ENCODE assay signal across 15 cellular contexts in the genomic region with DNA sequence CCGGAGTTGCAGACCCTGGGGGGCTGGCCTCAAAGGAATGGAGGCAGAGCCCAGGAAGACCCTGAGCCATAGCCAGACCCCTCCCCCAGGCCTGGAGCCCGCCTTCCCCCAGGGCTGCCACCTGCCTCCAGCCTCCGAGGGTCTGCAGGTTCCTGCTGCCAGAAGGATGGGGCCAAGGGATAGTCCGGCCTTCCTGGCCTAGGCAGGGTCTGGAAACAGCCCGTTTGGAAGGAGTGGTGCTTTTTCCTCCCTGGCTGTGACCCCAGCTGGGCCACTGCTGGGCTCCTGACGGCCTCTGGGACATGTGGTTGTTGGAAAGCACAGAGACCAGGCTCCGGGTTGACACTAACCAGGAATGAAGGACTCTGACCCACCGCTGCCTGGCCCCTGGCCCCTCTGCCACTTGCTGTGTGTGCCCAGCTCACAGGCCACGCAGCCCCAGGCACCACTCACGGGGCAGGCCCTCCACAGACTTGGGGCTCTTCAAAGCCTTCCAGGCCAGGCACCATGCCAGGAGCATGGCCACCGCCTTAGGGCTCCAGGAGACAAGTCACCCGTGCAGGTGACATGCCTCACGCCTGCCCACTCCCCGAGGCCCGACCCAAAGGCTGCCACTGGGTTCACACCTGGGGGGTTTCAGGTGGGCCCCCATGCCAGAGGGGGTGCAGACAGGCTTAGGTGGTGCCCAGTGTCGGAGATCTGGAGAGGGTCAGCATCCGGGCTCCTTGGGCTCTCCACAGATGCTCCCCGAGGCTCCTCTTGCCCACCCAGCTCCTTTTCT. TPM values are rescaled to one million over a fixed set of nuclear protein-coding genes. Genes with fewer than 3 reads are reported as not detected.
DNase-seq lines count a peak whose midpoint lies in the region; ATAC-seq and TF ChIP-seq lines count a peak whose summit lies in the region.
"Had no signal": no experiment of that assay in that cellular context is flagged by ENCODE, and none has a peak within 500 bp of the region (broad histone marks: within the 10 kb centered on the region; RNA-seq: fewer than 3 reads in every experiment).

No MANE protein-coding gene starts in this region.

- no peak overlapping the region; the same call in 1 of the 2 replicates for H2BK20ac ChIP-seq in IMR-90 (ENCODE audit: low read depth, low read length)

- peak overlapping the region; percentile 53 for H2AFZ ChIP-seq in IMR-90 (replicated peaks; ENCODE audit: low read length, poor library complexity)

- WGBS in IMR-90 (ENCODE audit: extremely low coverage in 2 of 2, insufficient read length in 1 of 2), 2 experiments: 72% methylated on average over 10 of the region's 18 CpGs; no CpG with 5 or more reads in 1 of the 2 experiments
- WGBS in adrenal gland, 4 donors: 32 to 82% (median 80%) methylated on average over 3 to 18 of the region's 18 CpGs
- WGBS in liver: 63% methylated on average over 18 of the region's 18 CpGs
- WGBS in thyroid gland, 2 donors: 57 to 100% methylated on average over 1 to 6 of the region's 18 CpGs

- TF ChIP-seq POLR2A in IMR-90 (IDR thresholded peaks at IDR 0.05; ENCODE audit: low read depth, low read length) (no peak), adrenal gland (IDR thresholded peaks at IDR 0.05) (no peak), thyroid gland (IDR thresholded peaks at IDR 0.05) (no peak)

- peaks cover 13% of the 10 kb centered on the region; the same call in 1 of the 2 replicates for H3K9me1 ChIP-seq in IMR-90 (ENCODE audit: insufficient read depth, low read length)

- intact Hi-C loops in IMR-90 (cut with micrococcal nuclease): no loop called here
- intact Hi-C loops in adrenal gland (cut with DNase I): loop anchor here in 1 of 2 donors (10.0 kb wide), 1 partner anchor 356 kb away; no protein-coding TSS in a partner anchor
- intact Hi-C loops in thyroid gland (cut with DNase I): no loop called here

- DNase-seq in IMR-90 (no peak), adrenal gland (no peak), thyroid gland (peak; percentile 90)
- DNase-seq: activated CD4-positive, alpha-beta T cell treated with anti-CD3 and anti-CD28 coated beads, Interleukin-2, amount 50 U/mL, for 48 hours; H7; stimulated activated CD4-positive, alpha-beta T cell treated with anti-CD3 and anti-CD28 coated beads, Interleukin-2, amount 100 ng/mL, for 48 hours; stimulated activated CD8-positive, alpha-beta memory T cell treated with anti-CD3 and anti-CD28 coated beads, Interleukin-4, amount 100 ng/mL, for 48 hours had no signal

- H3K18ac ChIP-seq in IMR-90 (ENCODE audit: low read depth, low read length): no peak overlapping the region

- H3K4me3 ChIP-seq in IMR-90 (ENCODE audit: insufficient read depth, low read depth, low read length): no peak overlapping the region
- H3K4me3 ChIP-seq in adrenal gland: no peak overlapping the region
- no peak overlapping the region for H3K4me3 ChIP-seq in liver (ENCODE audit: low read depth in 1 of 3, low read length in 3 of 3)
- H3K4me3 ChIP-seq in thyroid gland (replicated peaks in 1 of 3): no peak overlapping the region
- H3K4me3 ChIP-seq: SK-N-MC had no signal

- H4K8ac ChIP-seq in IMR-90 (ENCODE audit: low read depth in 2 of 2, low read length in 2 of 2): 0 out of 4 replicates have a peak overlapping the region, but pooled peaks of 1 of the 2 experiments have one; percentile 19

- H4K91ac ChIP-seq in IMR-90 (ENCODE audit: insufficient read depth, low read depth, low read length): no peak overlapping the region; the same call in 1 of the 2 replicates

- H2AK5ac ChIP-seq in IMR-90 (ENCODE audit: low read depth, low read length): peak overlapping the region; percentile 58; the same call in 1 of the 2 replicates

- H3K4ac ChIP-seq in IMR-90 (ENCODE audit: low read depth, low read length): peak overlapping the region; percentile 28; the same call in 1 of the 2 replicates

- TF ChIP-seq CTCF in IMR-90 (conservative IDR thresholded peaks at IDR 0.05; ENCODE audit: low read depth, low read length) (no peak), adrenal gland (IDR thresholded peaks at IDR 0.05) (no peak), liver (IDR thresholded peaks at IDR 0.05; ENCODE audit: low read depth, low read length, missing input control) (no peak), thyroid gland (IDR thresholded peaks at IDR 0.05) (no peak)

- POLR2A ChIA-PET in IMR-90 (lab: Charles Lee; ENCODE audit: unreplicated experiment): interaction anchor here (0.5 kb wide), 1 partner anchor 9 kb away, joined by 3 read pairs; no protein-coding TSS in a partner anchor

- peaks cover 12% of the 10 kb centered on the region for H4K20me1 ChIP-seq in IMR-90 (ENCODE audit: insufficient read depth, low read length)

- ATAC-seq in IMR-90 (ENCODE audit: low read depth) (no peak), GM19463 (IDR thresholded peaks at IDR 0.05; ENCODE audit: unreplicated experiment) (no peak), HG02642 (IDR thresholded peaks at IDR 0.05; ENCODE audit: poor library complexity, unreplicated experiment) (no peak), HG03432 (IDR thresholded peaks at IDR 0.05; ENCODE audit: unreplicated experiment) (no peak)
- ATAC-seq: natural killer cell treated with Interleukin-12 subunit alpha and Interleukin-12 subunit beta and Interleukin-15 and Interleukin-18, amount 100 ng/mL, for 72 hours had no signal

- in situ Hi-C loops in IMR-90 (cut with MboI; ENCODE audit: low sequenced_read_pairs): no loop called here

- CTCF ChIA-PET in IMR-90 (lab: Yijun Ruan, JAX): interaction anchor here (0.6 kb wide), 1 partner anchor 69 kb away, joined by 3 read pairs; a partner anchor contains a TSS

- H3K9ac ChIP-seq in IMR-90 (ENCODE audit: low read depth, low read length): no peak overlapping the region
- H3K9ac ChIP-seq in liver (ENCODE audit: low read depth in 1 of 2, low read length in 2 of 2): no peak overlapping the region

- H2AK9ac ChIP-seq in IMR-90 (replicated peaks; ENCODE audit: low read depth, low read length, poor library complexity): peak overlapping the region; percentile 88

- H3K4me1 ChIP-seq in IMR-90 (ENCODE audit: control insufficient read depth, insufficient read depth, low read length) (peaks cover 49% of the 10 kb centered on the region), adrenal gland (replicated peaks in 1 of 2) (peaks cover 42 to 44% of the 10 kb centered on the region in 2 donors), liver (ENCODE audit: control insufficient read depth in 4 of 4, insufficient read depth in 4 of 4, low read length in 3 of 4) (peaks cover 34 to 67% (median 44%) of the 10 kb centered on the region in 4 donors), thyroid gland (peaks cover 45 to 67% of the 10 kb centered on the region in 2 donors)

- H3K79me1 ChIP-seq in IMR-90 (ENCODE audit: low read depth in 1 of 2, low read length in 2 of 2): no peaks in the 10 kb centered on the region

- no peaks in the 10 kb centered on the region for H3K36me3 ChIP-seq in IMR-90 (ENCODE audit: control insufficient read depth, insufficient read depth, low read length)
- H3K36me3 ChIP-seq in adrenal gland (replicated peaks in 1 of 2): no peaks in the 10 kb centered on the region
- no peaks in the 10 kb centered on the region for H3K36me3 ChIP-seq in liver (ENCODE audit: control insufficient read depth in 4 of 4, insufficient read depth in 3 of 4, low read depth in 1 of 4, low read length in 3 of 4)
- H3K36me3 ChIP-seq in thyroid gland: no peaks in the 10 kb centered on the region

- H3K27me3 ChIP-seq in IMR-90 (ENCODE audit: control insufficient read depth, insufficient read depth, low read length): no peaks in the 10 kb centered on the region
- no peaks in the 10 kb centered on the region for H3K27me3 ChIP-seq in adrenal gland
- H3K27me3 ChIP-seq in liver (ENCODE audit: control insufficient read depth in 4 of 4, insufficient read depth in 4 of 4, low read length in 3 of 4): no peaks in the 10 kb centered on the region
- no peaks in the 10 kb centered on the region for H3K27me3 ChIP-seq in thyroid gland

- no peak overlapping the region for H2BK15ac ChIP-seq in IMR-90 (ENCODE audit: low read depth, low read length)

- no peak overlapping the region for H3K4me2 ChIP-seq in IMR-90 (ENCODE audit: low read depth, low read length)

- no peak overlapping the region for H4K5ac ChIP-seq in IMR-90 (ENCODE audit: low read depth, low read length)

- no TSS peak for BruUV-seq in IMR-90 (replicated peaks; lab: Mats Ljungman, UMichigan)

- H3K56ac ChIP-seq in IMR-90 (ENCODE audit: extremely low read depth, insufficient read depth, low read length): no peak overlapping the region

- dilution Hi-C loops in IMR-90 (cut with HindIII; ENCODE audit: low sequenced_read_pairs, unreplicated experiment): no loop called here

- no peak overlapping the region for H3K14ac ChIP-seq in IMR-90 (replicated peaks; ENCODE audit: low read depth, low read length)

- no peak overlapping the region for H3K23ac ChIP-seq in IMR-90 (ENCODE audit: low read depth, low read length)

- no peak overlapping the region for H2BK5ac ChIP-seq in IMR-90 (ENCODE audit: low read depth, low read length, poor library complexity, severe bottlenecking)

- TF ChIP-seq RAD21 in IMR-90 (IDR thresholded peaks at IDR 0.05; ENCODE audit: low read length): no peak
- TF ChIP-seq RAD21 in liver (IDR thresholded peaks at IDR 0.05): no peak

- no peak overlapping the region for H3K27ac ChIP-seq in IMR-90 (ENCODE audit: insufficient read depth, low read length)
- peak overlapping the region; percentile 41 to 94 (median 64) for H3K27ac ChIP-seq in adrenal gland
- peak overlapping the region; percentile 55 to 57 for H3K27ac ChIP-seq in liver (ENCODE audit: low read depth in 1 of 2, low read length in 2 of 2)
- peak overlapping the region in 2 of 3 donors; percentile 65 to 66 for H3K27ac ChIP-seq in thyroid gland
- H3K27ac ChIP-seq: epithelial cell of prostate, SK-N-MC had no signal

- H3K9me3 ChIP-seq in IMR-90 (ENCODE audit: control insufficient read depth, insufficient read depth, low read length): no peaks in the 10 kb centered on the region
- H3K9me3 ChIP-seq in adrenal gland (replicated peaks in 1 of 3): no peaks in the 10 kb centered on the region
- no peaks in the 10 kb centered on the region for H3K9me3 ChIP-seq in liver (ENCODE audit: control insufficient read depth in 4 of 4, low read length in 3 of 4)
- H3K9me3 ChIP-seq in thyroid gland: no peaks in the 10 kb centered on the region

- peak overlapping the region; percentile 29; the same call in 1 of the 2 replicates for H2BK120ac ChIP-seq in IMR-90 (ENCODE audit: low read depth, low read length)

RNA-seq across cellular contexts. Expression of a gene that starts 3.9 kb away (rescaled TPM):
- total RNA-seq in IMR-90 (2012; rRNA removed) (0.56 and 0.90 TPM in 2 replicates), adrenal gland (100 to 1,000 TPM in 4 of 8 donors, 10 to 100 TPM in 4; 35.3 to 146 (median 100) TPM), liver (10 to 100 TPM in 1 of 2 donors, 1 to 10 TPM in 1; 3.6 to 40.2 TPM), thyroid gland (100 to 1,000 TPM in 3 of 4 donors, 10 to 100 TPM in 1; 93.9 to 179 (median 117) TPM)
- polyA plus RNA-seq in IMR-90 (2012; rRNA removed) (7.3 and 11.4 TPM in 2 replicates), adrenal gland (100 to 1,000 TPM in 2 of 3 donors, 1 to 10 TPM in 1; 2.0 to 537 (median 262) TPM), liver (10 to 100 TPM; 13.4 to 13.9 TPM)
- 15.0 and 17.8 TPM in 2 replicates for polyA plus RNA-seq in IMR-90 (2012; cell fraction: cytosol; rRNA removed)
- 27.9 and 77.8 TPM in 2 replicates for polyA plus RNA-seq in IMR-90 (2012; cell fraction: nucleus; rRNA removed; ENCODE audit: low replicate concordance)

RNA-seq across cellular contexts. Expression of a gene that starts 15.9 kb away (rescaled TPM):
- total RNA-seq in IMR-90 (2012; rRNA removed) (2,710 and 3,846 TPM in 2 replicates), adrenal gland (1,000 to 10,000 TPM; 1,155 to 4,794 (median 1,602) TPM), liver (100 to 1,000 TPM; 378 to 499 TPM), thyroid gland (1,000 to 10,000 TPM; 1,818 to 3,649 (median 2,349) TPM)
- polyA plus RNA-seq in IMR-90 (2012; rRNA removed) (4,298 and 4,766 TPM in 2 replicates), adrenal gland (1,000 to 10,000 TPM in 2 of 3 donors, 100 to 1,000 TPM in 1; 438 to 3,024 (median 2,274) TPM), liver (1,000 to 10,000 TPM in 1 of 2 donors, 100 to 1,000 TPM in 1; 278 to 1,588 TPM)
- 31,826 and 47,741 TPM in 2 replicates for polyA plus RNA-seq in IMR-90 (2012; cell fraction: cytosol; rRNA removed)
- 3,277 and 3,813 TPM in 2 replicates for polyA plus RNA-seq in IMR-90 (2012; cell fraction: nucleus; rRNA removed; ENCODE audit: low replicate concordance)

RNA-seq across cellular contexts. Expression of a gene that starts 36.1 kb away (rescaled TPM):
- 1.1 and 1.4 TPM in 2 replicates for total RNA-seq in IMR-90 (2012; rRNA removed)
- polyA plus RNA-seq in IMR-90 (2012; rRNA removed): 5.1 TPM in 2 replicates
- 3.6 and 4.4 TPM in 2 replicates for polyA plus RNA-seq in IMR-90 (2012; cell fraction: cytosol; rRNA removed)
- polyA plus RNA-seq in IMR-90 (2012; cell fraction: nucleus; rRNA removed; ENCODE audit: low replicate concordance): 6.7 and 6.8 TPM in 2 replicates
- 1 to 10 TPM; 1.5 to 5.6 (median 3.9) TPM for total RNA-seq in adrenal gland
- 1 to 10 TPM; 2.8 to 4.1 (median 3.4) TPM for polyA plus RNA-seq in adrenal gland
- total RNA-seq in liver: 1 to 10 TPM; 2.0 to 3.2 TPM
- polyA plus RNA-seq in liver: 1 to 10 TPM in 1 of 2 donors, under 1 TPM in 1; 0.92 to 2.0 TPM
- total RNA-seq in thyroid gland: 1 to 10 TPM; 5.8 to 8.5 (median 7.7) TPM

RNA-seq across cellular contexts. Expression of a gene that starts 56.3 kb away (rescaled TPM):
- total RNA-seq in IMR-90 (2012; rRNA removed) (not detected in 2 replicates), adrenal gland (not detected), liver (under 1 TPM; under 0.01 to 0.14 TPM), thyroid gland (1 to 10 TPM; 1.1 to 6.0 (median 4.6) TPM)
- polyA plus RNA-seq in IMR-90 (2012; rRNA removed) (not detected in 2 replicates), adrenal gland (not detected), liver (not detected)
- polyA plus RNA-seq in IMR-90 (2012; cell fraction: cytosol; rRNA removed): not detected in 2 replicates
- not detected in 2 replicates for polyA plus RNA-seq in IMR-90 (2012; cell fraction: nucleus; rRNA removed; ENCODE audit: low replicate concordance)
- total RNA-seq: activated T-cell treated with anti-CD3 and anti-CD28 coated beads, Interleukin-2, amount 50 U/mL, for 72 hours; H7; natural killer cell treated with Interleukin-12 subunit alpha and Interleukin-12 subunit beta and Interleukin-15 and Interleukin-18, amount 100 ng/mL, for 72 hours had no signal

Comparison
In these comparisons a context has a peak if more than half of its experiments do, and no peak if none do; other contexts are left out.
1. DNase-seq: peak in thyroid gland (2 of 2); none in IMR-90 (single experiment) and adrenal gland (0 of 7).